ENCODE assay signal across 8 cellular contexts in genomic region chr5:38441730-38442573, GRCh38.
A peak's percentile ranks its signal among the peaks of the same experiment; 100 is the strongest.
DNase-seq lines count a peak whose midpoint lies in the region; ATAC-seq and TF ChIP-seq lines count a peak whose summit lies in the region.

No MANE protein-coding gene starts in this region.

- no peak overlapping the region for H3K27ac Mint-ChIP-seq in CD14-positive monocyte

- intact Hi-C loops in CD14-positive monocyte (cut with micrococcal nuclease) = loop anchor here (10.0 kb wide), 3 partner anchors 223 to 483 kb away; no protein-coding TSS in a partner anchor

- peak; percentile 92 for TF ChIP-seq CTCF in CD14-positive monocyte (IDR thresholded peaks at IDR 0.05)

- H3K9me3 Mint-ChIP-seq in CD14-positive monocyte = peaks cover 2 to 23% (median 13%) of the 10 kb centered on the region in 7 donors

- peak overlapping the region in 1 of 2 donors; percentile 76 for H3K4me3 Mint-ChIP-seq in CD14-positive monocyte

- peaks cover 83 to 90% (median 87%) of the 10 kb centered on the region in 3 donors for H3K27me3 Mint-ChIP-seq in CD14-positive monocyte (ENCODE audit: low read depth in 3 of 3)

- H3K36me3 Mint-ChIP-seq in CD14-positive monocyte = no peaks in the 10 kb centered on the region

- H3K4me1 Mint-ChIP-seq in CD14-positive monocyte = no peaks in the 10 kb centered on the region

- ATAC-seq in GM19351 (IDR thresholded peaks at IDR 0.05; ENCODE audit: unreplicated experiment) = peak; percentile 99
- peak; percentile 99 for ATAC-seq in HG03432 (IDR thresholded peaks at IDR 0.05; ENCODE audit: unreplicated experiment)

- peak; percentile 67 for DNase-seq in CD14-positive monocyte (ENCODE audit: low spot score)
- DNase-seq in NCI-H446 treated with DMSO at 0.1 percent for 48 hours (lab: John Stamatoyannopoulos, UW) = peak; percentile 72
- peak; percentile 31 to 64 (median 48) for DNase-seq in activated CD4-positive, CD25-positive, alpha-beta regulatory T cell (lab: John Stamatoyannopoulos, UW)
- DNase-seq in central memory CD4-positive, alpha-beta T cell = peak; percentile 67
- peak; percentile 83 for DNase-seq in kidney glomerular epithelial cell (lab: John Stamatoyannopoulos, UW)
- peak; percentile 80 to 83 for DNase-seq in stimulated activated CD4-positive, alpha-beta T cell treated with anti-CD3 and anti-CD28 coated beads, Interleukin-2, amount 100 ng/mL, for 48 hours

Comparison
In these comparisons a context has a peak if more than half of its experiments do, and no peak if none do; other contexts are left out.
1. Peak in every context shown above with its lines: DNase-seq and ATAC-seq.